ENCODE assay signal across 8 cellular contexts in genomic region chr3:12984023-12984823, GRCh38.
DNase-seq lines count a peak whose midpoint lies in the region; ATAC-seq and TF ChIP-seq lines count a peak whose summit lies in the region.

No MANE protein-coding gene starts in this region.

- H3K4me3 Mint-ChIP-seq in activated naive CD8-positive, alpha-beta T cell treated with anti-CD3 and anti-CD28 coated beads for 36 hours, result no peak overlapping the region

- H3K4me3 ChIP-seq in HL-60 (replicated peaks; ENCODE audit: insufficient read depth, low read length), result no peak overlapping the region

- H3K9me3 Mint-ChIP-seq in activated naive CD8-positive, alpha-beta T cell treated with anti-CD3 and anti-CD28 coated beads for 36 hours, result no peaks in the 10 kb centered on the region

- H3K27ac ChIP-seq in HL-60 (replicated peaks), result no peak overlapping the region

- intact Hi-C loops in left cardiac atrium (cut with DNase I), result loop anchor here (5.0 to 10.0 kb wide), 2 partner anchors 37 to 89 kb away; no protein-coding TSS in a partner anchor

- H3K36me3 Mint-ChIP-seq in activated naive CD8-positive, alpha-beta T cell treated with anti-CD3 and anti-CD28 coated beads for 36 hours, result peaks cover 4% of the 10 kb centered on the region

- no peak overlapping the region for H3K27ac Mint-ChIP-seq in activated naive CD8-positive, alpha-beta T cell treated with anti-CD3 and anti-CD28 coated beads for 36 hours

- TF ChIP-seq CTCF in HL-60 (IDR thresholded peaks at IDR 0.05; ENCODE audit: insufficient read depth, low read length), result peak; percentile 90

- ATAC-seq in left cardiac atrium (peak; percentile 82 to 86), GM19397 (IDR thresholded peaks at IDR 0.05; ENCODE audit: unreplicated experiment) (no peak)

- peaks cover 39% of the 10 kb centered on the region for H3K4me1 Mint-ChIP-seq in activated naive CD8-positive, alpha-beta T cell treated with anti-CD3 and anti-CD28 coated beads for 36 hours

- no peaks in the 10 kb centered on the region for H3K27me3 ChIP-seq in HL-60 (ENCODE audit: insufficient read depth, poor library complexity, severe bottlenecking)

- peak; percentile 33 for DNase-seq in NCI-H748 (lab: John Stamatoyannopoulos, UW; ENCODE audit: unreplicated experiment)
- DNase-seq in NCI-H748 treated with DMSO at 0.1 percent for 48 hours (lab: John Stamatoyannopoulos, UW), result no peak
- peak in 1 of 2 experiments; percentile 79 for DNase-seq in HL-60 (ENCODE audit: low read depth in 1 of 2, low spot score in 1 of 2)
- DNase-seq in SIG-M5 (lab: John Stamatoyannopoulos, UW), result peak; percentile 6
- peak; percentile 58 for DNase-seq in activated naive CD8-positive, alpha-beta T cell treated with anti-CD3 and anti-CD28 coated beads for 36 hours
- DNase-seq in left cardiac atrium, result peak; percentile 63
- peak; percentile 75 for DNase-seq in retina

- H3K27me3 Mint-ChIP-seq in activated naive CD8-positive, alpha-beta T cell treated with anti-CD3 and anti-CD28 coated beads for 36 hours, result no peaks in the 10 kb centered on the region
